ENCODE assay signal across 1 cellular context in genomic region chr16:70381604-70382342, GRCh38.
TF ChIP-seq lines count a peak whose summit lies in the region.

No MANE protein-coding gene starts in this region.

TF ChIP-seq in HepG2, 621 proteins besides CTCF, POLR2A, EP300 and RAD21 (continued from another document and continues in another):
- TF ChIP-seq ZNF44 (CRISPR knock-in tag; IDR thresholded peaks at IDR 0.05) (0 out of 2 replicates have a peak, but pooled peaks have one; percentile 46), NR2F1 (CRISPR knock-in tag; IDR thresholded peaks at IDR 0.05) (no peak), ZBTB14 (CRISPR knock-in tag; IDR thresholded peaks at IDR 0.05) (no peak), ZNF225 (CRISPR knock-in tag; IDR thresholded peaks at IDR 0.05) (0 out of 2 replicates have a peak, but pooled peaks have one; percentile 22), NFKBIZ (CRISPR knock-in tag; IDR thresholded peaks at IDR 0.05) (0 out of 2 replicates have a peak, but pooled peaks have one; percentile 3), SPEN (CRISPR knock-in tag; IDR thresholded peaks at IDR 0.05; ENCODE audit: low read depth) (peak; percentile 13; the same call in 1 of the 2 replicates), ZNF776 (CRISPR knock-in tag; IDR thresholded peaks at IDR 0.05) (peak; percentile 57; the same call in 1 of the 2 replicates), ZNF652 (CRISPR knock-in tag; IDR thresholded peaks at IDR 0.05; ENCODE audit: borderline replicate concordance, low read depth) (0 out of 2 replicates have a peak, but pooled peaks have one; percentile 8), MEF2D (CRISPR knock-in tag; IDR thresholded peaks at IDR 0.05) (peak; percentile 1), SMAD3 (CRISPR knock-in tag; IDR thresholded peaks at IDR 0.05) (peak; percentile 36; the same call in 1 of the 2 replicates), CBX1 (IDR thresholded peaks at IDR 0.05; ENCODE audit: low read depth) (peak; percentile 55), MLLT10 (CRISPR knock-in tag; IDR thresholded peaks at IDR 0.05) (no peak), IRF2 (CRISPR knock-in tag; IDR thresholded peaks at IDR 0.05) (peak; percentile 1; the same call in 1 of the 2 replicates), SNAI1 (CRISPR knock-in tag; IDR thresholded peaks at IDR 0.05; ENCODE audit: borderline replicate concordance) (0 out of 2 replicates have a peak, but pooled peaks have one; percentile 2), ARNT2 (CRISPR knock-in tag; IDR thresholded peaks at IDR 0.05; ENCODE audit: low read depth) (0 out of 2 replicates have a peak, but pooled peaks have one; percentile 19), TOPORS (CRISPR knock-in tag; IDR thresholded peaks at IDR 0.05) (0 out of 2 replicates have a peak, but pooled peaks have one; percentile 13), KMT2B (CRISPR knock-in tag; IDR thresholded peaks at IDR 0.05) (peak; percentile 21; the same call in 1 of the 2 replicates), FOXC1 (CRISPR knock-in tag; IDR thresholded peaks at IDR 0.05; ENCODE audit: borderline replicate concordance) (0 out of 2 replicates have a peak, but pooled peaks have one; percentile 36), ZKSCAN1 (IDR thresholded peaks at IDR 0.05; ENCODE audit: low read length) (no peak), ZSCAN21 (CRISPR knock-in tag; IDR thresholded peaks at IDR 0.05; ENCODE audit: borderline replicate concordance) (peak; percentile 55; the same call in 1 of the 2 replicates), CENPT (CRISPR knock-in tag; IDR thresholded peaks at IDR 0.05; ENCODE audit: low read depth) (peak; percentile 89; the same call in 1 of the 2 replicates), ZBTB2 (CRISPR knock-in tag; IDR thresholded peaks at IDR 0.05; ENCODE audit: low read depth) (peak; percentile 49; the same call in 1 of the 2 replicates), RBFOX2 (IDR thresholded peaks at IDR 0.05; ENCODE audit: low read depth, low read length) (peak; percentile 89), ZNF343 (CRISPR knock-in tag; IDR thresholded peaks at IDR 0.05) (peak; percentile 7; the same call in 1 of the 2 replicates), ZZZ3 (CRISPR knock-in tag; IDR thresholded peaks at IDR 0.05; ENCODE audit: borderline replicate concordance) (no peak), MAF1 (CRISPR knock-in tag; IDR thresholded peaks at IDR 0.05; ENCODE audit: borderline replicate concordance) (no peak), ZNF431 (CRISPR knock-in tag; IDR thresholded peaks at IDR 0.05; ENCODE audit: borderline replicate concordance, low read depth) (no peak), KLF9 (CRISPR knock-in tag; IDR thresholded peaks at IDR 0.05; ENCODE audit: low read depth) (no peak; the same call in 1 of the 2 replicates), ZNF788 (CRISPR knock-in tag; IDR thresholded peaks at IDR 0.05; ENCODE audit: borderline replicate concordance) (0 out of 2 replicates have a peak, but pooled peaks have one; percentile 62), ZBTB44 (CRISPR knock-in tag; IDR thresholded peaks at IDR 0.05) (no peak), ZNF232 (CRISPR knock-in tag; IDR thresholded peaks at IDR 0.05; ENCODE audit: borderline replicate concordance) (no peak), ZNF138 (CRISPR knock-in tag; IDR thresholded peaks at IDR 0.05; ENCODE audit: low read depth) (peak; percentile 68; the same call in 1 of the 2 replicates), ZNF550 (CRISPR knock-in tag; IDR thresholded peaks at IDR 0.05; ENCODE audit: borderline replicate concordance) (no peak), RFX5 (IDR thresholded peaks at IDR 0.05; ENCODE audit: low read depth, low read length) (0 out of 2 replicates have a peak, but pooled peaks have one; percentile 1), POLR2G (IDR thresholded peaks at IDR 0.05; ENCODE audit: low read depth, low read length) (peak; percentile 84), ZSCAN20 (CRISPR knock-in tag; IDR thresholded peaks at IDR 0.05; ENCODE audit: borderline replicate concordance) (0 out of 2 replicates have a peak, but pooled peaks have one; percentile 8), ETV5 (CRISPR knock-in tag; IDR thresholded peaks at IDR 0.05; ENCODE audit: borderline replicate concordance) (peak; percentile 52; the same call in 1 of the 2 replicates), ZBTB20 (CRISPR knock-in tag; IDR thresholded peaks at IDR 0.05; ENCODE audit: borderline replicate concordance, low read depth) (0 out of 2 replicates have a peak, but pooled peaks have one; percentile 35), MXD1 (CRISPR knock-in tag; IDR thresholded peaks at IDR 0.05) (peak; percentile 59; the same call in 1 of the 2 replicates), MXD4 (CRISPR knock-in tag; IDR thresholded peaks at IDR 0.05) (0 out of 2 replicates have a peak, but pooled peaks have one; percentile 20), ZNF205 (CRISPR knock-in tag; IDR thresholded peaks at IDR 0.05) (peak; percentile 36; the same call in 1 of the 2 replicates), RFXANK (CRISPR knock-in tag; IDR thresholded peaks at IDR 0.05) (peak; percentile 74; the same call in 1 of the 2 replicates), ATF4 (CRISPR knock-in tag; IDR thresholded peaks at IDR 0.05) (peak in 1 of 2 experiments; percentile 51; a peak in 1 of 4 replicates), ZSCAN25 (CRISPR knock-in tag; IDR thresholded peaks at IDR 0.05) (peak; percentile 40; the same call in 1 of the 2 replicates)
- TF ChIP-seq, protein P1, sequence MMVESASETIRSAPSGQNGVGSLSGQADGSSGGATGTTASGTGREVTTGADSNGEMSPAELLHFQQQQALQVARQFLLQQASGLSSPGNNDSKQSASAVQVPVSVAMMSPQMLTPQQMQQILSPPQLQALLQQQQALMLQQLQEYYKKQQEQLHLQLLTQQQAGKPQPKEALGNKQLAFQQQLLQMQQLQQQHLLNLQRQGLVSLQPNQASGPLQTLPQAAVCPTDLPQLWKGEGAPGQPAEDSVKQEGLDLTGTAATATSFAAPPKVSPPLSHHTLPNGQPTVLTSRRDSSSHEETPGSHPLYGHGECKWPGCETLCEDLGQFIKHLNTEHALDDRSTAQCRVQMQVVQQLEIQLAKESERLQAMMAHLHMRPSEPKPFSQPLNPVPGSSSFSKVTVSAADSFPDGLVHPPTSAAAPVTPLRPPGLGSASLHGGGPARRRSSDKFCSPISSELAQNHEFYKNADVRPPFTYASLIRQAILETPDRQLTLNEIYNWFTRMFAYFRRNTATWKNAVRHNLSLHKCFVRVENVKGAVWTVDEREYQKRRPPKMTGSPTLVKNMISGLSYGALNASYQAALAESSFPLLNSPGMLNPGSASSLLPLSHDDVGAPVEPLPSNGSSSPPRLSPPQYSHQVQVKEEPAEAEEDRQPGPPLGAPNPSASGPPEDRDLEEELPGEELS (CRISPR knock-in tag; IDR thresholded peaks at IDR 0.05) = 0 out of 2 replicates have a peak, but pooled peaks have one; percentile 1
- TF ChIP-seq, protein P2, sequence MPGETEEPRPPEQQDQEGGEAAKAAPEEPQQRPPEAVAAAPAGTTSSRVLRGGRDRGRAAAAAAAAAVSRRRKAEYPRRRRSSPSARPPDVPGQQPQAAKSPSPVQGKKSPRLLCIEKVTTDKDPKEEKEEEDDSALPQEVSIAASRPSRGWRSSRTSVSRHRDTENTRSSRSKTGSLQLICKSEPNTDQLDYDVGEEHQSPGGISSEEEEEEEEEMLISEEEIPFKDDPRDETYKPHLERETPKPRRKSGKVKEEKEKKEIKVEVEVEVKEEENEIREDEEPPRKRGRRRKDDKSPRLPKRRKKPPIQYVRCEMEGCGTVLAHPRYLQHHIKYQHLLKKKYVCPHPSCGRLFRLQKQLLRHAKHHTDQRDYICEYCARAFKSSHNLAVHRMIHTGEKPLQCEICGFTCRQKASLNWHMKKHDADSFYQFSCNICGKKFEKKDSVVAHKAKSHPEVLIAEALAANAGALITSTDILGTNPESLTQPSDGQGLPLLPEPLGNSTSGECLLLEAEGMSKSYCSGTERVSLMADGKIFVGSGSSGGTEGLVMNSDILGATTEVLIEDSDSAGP (CRISPR knock-in tag; IDR thresholded peaks at IDR 0.05; ENCODE audit: borderline replicate concordance) = peak; percentile 71; the same call in 1 of the 2 replicates
- TF ChIP-seq, protein P3, sequence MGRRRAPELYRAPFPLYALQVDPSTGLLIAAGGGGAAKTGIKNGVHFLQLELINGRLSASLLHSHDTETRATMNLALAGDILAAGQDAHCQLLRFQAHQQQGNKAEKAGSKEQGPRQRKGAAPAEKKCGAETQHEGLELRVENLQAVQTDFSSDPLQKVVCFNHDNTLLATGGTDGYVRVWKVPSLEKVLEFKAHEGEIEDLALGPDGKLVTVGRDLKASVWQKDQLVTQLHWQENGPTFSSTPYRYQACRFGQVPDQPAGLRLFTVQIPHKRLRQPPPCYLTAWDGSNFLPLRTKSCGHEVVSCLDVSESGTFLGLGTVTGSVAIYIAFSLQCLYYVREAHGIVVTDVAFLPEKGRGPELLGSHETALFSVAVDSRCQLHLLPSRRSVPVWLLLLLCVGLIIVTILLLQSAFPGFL (CRISPR knock-in tag; IDR thresholded peaks at IDR 0.05) = no peak
- TF ChIP-seq, protein P4, sequence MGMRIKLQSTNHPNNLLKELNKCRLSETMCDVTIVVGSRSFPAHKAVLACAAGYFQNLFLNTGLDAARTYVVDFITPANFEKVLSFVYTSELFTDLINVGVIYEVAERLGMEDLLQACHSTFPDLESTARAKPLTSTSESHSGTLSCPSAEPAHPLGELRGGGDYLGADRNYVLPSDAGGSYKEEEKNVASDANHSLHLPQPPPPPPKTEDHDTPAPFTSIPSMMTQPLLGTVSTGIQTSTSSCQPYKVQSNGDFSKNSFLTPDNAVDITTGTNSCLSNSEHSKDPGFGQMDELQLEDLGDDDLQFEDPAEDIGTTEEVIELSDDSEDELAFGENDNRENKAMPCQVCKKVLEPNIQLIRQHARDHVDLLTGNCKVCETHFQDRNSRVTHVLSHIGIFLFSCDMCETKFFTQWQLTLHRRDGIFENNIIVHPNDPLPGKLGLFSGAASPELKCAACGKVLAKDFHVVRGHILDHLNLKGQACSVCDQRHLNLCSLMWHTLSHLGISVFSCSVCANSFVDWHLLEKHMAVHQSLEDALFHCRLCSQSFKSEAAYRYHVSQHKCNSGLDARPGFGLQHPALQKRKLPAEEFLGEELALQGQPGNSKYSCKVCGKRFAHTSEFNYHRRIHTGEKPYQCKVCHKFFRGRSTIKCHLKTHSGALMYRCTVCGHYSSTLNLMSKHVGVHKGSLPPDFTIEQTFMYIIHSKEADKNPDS (CRISPR knock-in tag; IDR thresholded peaks at IDR 0.05) = 0 out of 2 replicates have a peak, but pooled peaks have one; percentile 59
- TF ChIP-seq, protein P5, sequence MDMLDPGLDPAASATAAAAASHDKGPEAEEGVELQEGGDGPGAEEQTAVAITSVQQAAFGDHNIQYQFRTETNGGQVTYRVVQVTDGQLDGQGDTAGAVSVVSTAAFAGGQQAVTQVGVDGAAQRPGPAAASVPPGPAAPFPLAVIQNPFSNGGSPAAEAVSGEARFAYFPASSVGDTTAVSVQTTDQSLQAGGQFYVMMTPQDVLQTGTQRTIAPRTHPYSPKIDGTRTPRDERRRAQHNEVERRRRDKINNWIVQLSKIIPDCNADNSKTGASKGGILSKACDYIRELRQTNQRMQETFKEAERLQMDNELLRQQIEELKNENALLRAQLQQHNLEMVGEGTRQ (IDR thresholded peaks at IDR 0.05; ENCODE audit: low read depth, low read length) = no peak
- TF ChIP-seq, protein P5 (CRISPR knock-in tag; IDR thresholded peaks at IDR 0.05; ENCODE audit: borderline replicate concordance) = peak; percentile 48; the same call in 1 of the 2 replicates
